Comparison of ENCODE assay signal across 17 cellular contexts in genomic region chr17:44260296-44260695, GRCh38. TPM values are rescaled to one million over a fixed set of nuclear protein-coding genes. Genes with fewer than 3 reads are reported as not detected.
A peak's percentile ranks its signal among the peaks of the same experiment; 100 is the strongest.
DNase-seq lines count a peak whose midpoint lies in the region; ATAC-seq and TF ChIP-seq lines count a peak whose summit lies in the region.
"Had no signal": no experiment of that assay in that cellular context is flagged by ENCODE, and none has a peak within 500 bp of the region (broad histone marks: within the 10 kb centered on the region; RNA-seq: fewer than 3 reads in every experiment).

No MANE protein-coding gene starts in this region.

- H3K27me3 ChIP-seq in heart right ventricle (no peaks in the 10 kb centered on the region), H7 (ENCODE audit: control insufficient read depth, insufficient read depth, low read length) (no peaks in the 10 kb centered on the region), neuronal stem cell (ENCODE audit: control insufficient read depth in 3 of 3, insufficient read depth in 3 of 3, low read depth in 1 of 3, low read length in 3 of 3) (peaks cover 0 to 73% (median 3%) of the 10 kb centered on the region in 3 experiments), A673 (replicated peaks; ENCODE audit: insufficient read depth, low read depth, low read length, poor library complexity) (no peaks in the 10 kb centered on the region)
- H3K27me3 ChIP-seq: BE2C; BLaER1 treated with 17β-estradiol and CSF1 and Interleukin-3, amounts not matched to agents 10 nM and 100 nM had no signal

- no peak overlapping the region for H2BK15ac ChIP-seq in neuronal stem cell (ENCODE audit: low read length)

- no peak overlapping the region for H2AFZ ChIP-seq in neuronal stem cell (ENCODE audit: low read length)

- H3K79me1 ChIP-seq in neuronal stem cell (ENCODE audit: low read depth, low read length), result no peaks in the 10 kb centered on the region

- WGBS in heart right ventricle, 2 donors, result 96 to 98% methylated on average over 6 of the region's 6 CpGs
- no CpG with 5 or more reads among the region's 6 CpGs for WGBS in neuronal stem cell (ENCODE audit: extremely low coverage in 2 of 2, insufficient read length in 2 of 2, insufficient replicate concordance in 1 of 2), 2 donors

- ATAC-seq in Right ventricle myocardium inferior (no peak), heart right ventricle (no peak), GM21360 (IDR thresholded peaks at IDR 0.05; ENCODE audit: unreplicated experiment) (no peak)

- no peak overlapping the region for H3K9ac ChIP-seq in neuronal stem cell (ENCODE audit: low read depth, low read length, poor library complexity)
- H3K9ac ChIP-seq: BLaER1 treated with 17β-estradiol and CSF1 and Interleukin-3, amounts not matched to agents 10 nM and 100 nM had no signal

- CTCF ChIA-PET in A673 (lab: Charles Lee), result no interaction called here

- no peak overlapping the region for H4K8ac ChIP-seq in neuronal stem cell (ENCODE audit: low read depth, low read length)

- H3K4me3 ChIP-seq in heart right ventricle (no peak overlapping the region), H7 (ENCODE audit: insufficient read depth, low read depth, low read length) (no peak overlapping the region), neuronal stem cell (ENCODE audit: low read length in 2 of 2) (no peak overlapping the region), A673 (ENCODE audit: low read depth, low read length, poor library complexity, severe bottlenecking) (no peak overlapping the region)
- H3K4me3 ChIP-seq: BLaER1 treated with 17β-estradiol and CSF1 and Interleukin-3, amounts not matched to agents 10 nM and 100 nM had no signal

- no peak overlapping the region for H3K4ac ChIP-seq in neuronal stem cell (ENCODE audit: low read length)

- H3K4me2 ChIP-seq in neuronal stem cell (ENCODE audit: insufficient read depth, low read length, poor library complexity, severe bottlenecking), result no peak overlapping the region
- H3K4me2 ChIP-seq: BLaER1 treated with 17β-estradiol and CSF1 and Interleukin-3, amounts not matched to agents 10 nM and 100 nM had no signal

- no TSS peak for BruUV-seq in A673 (replicated peaks; lab: Mats Ljungman, UMichigan)

- H2BK120ac ChIP-seq in neuronal stem cell (ENCODE audit: low read depth, low read length), result no peak overlapping the region

- no peak overlapping the region for H3K27ac ChIP-seq in heart right ventricle
- H3K27ac ChIP-seq in neuronal stem cell (replicated peaks; ENCODE audit: low read length), result no peak overlapping the region
- H3K27ac ChIP-seq in A673 (ENCODE audit: low read depth, low read length, poor library complexity, severe bottlenecking), result no peak overlapping the region
- H3K27ac ChIP-seq: 22Rv1; BLaER1 treated with 17β-estradiol and CSF1 and Interleukin-3, amounts not matched to agents 10 nM and 100 nM had no signal

- POLR2A ChIA-PET in A673 (lab: Charles Lee; ENCODE audit: low non-redundant PET), result no interaction called here

- no peak for TF ChIP-seq CTCF in heart right ventricle (IDR thresholded peaks at IDR 0.05)
- TF ChIP-seq CTCF in A673 (conservative IDR thresholded peaks at IDR 0.05; ENCODE audit: low read depth, low read length), result no peak

- peak overlapping the region; percentile 25 for H3K14ac ChIP-seq in neuronal stem cell (ENCODE audit: low read length)

- no peak overlapping the region for H4K91ac ChIP-seq in neuronal stem cell (ENCODE audit: low read depth, low read length, poor library complexity)

- H2BK12ac ChIP-seq in neuronal stem cell (ENCODE audit: low read length), result no peak overlapping the region

- H3K18ac ChIP-seq in neuronal stem cell (ENCODE audit: low read length), result peak overlapping the region; percentile 13

- H3K4me1 ChIP-seq in heart right ventricle, result no peaks in the 10 kb centered on the region
- no peaks in the 10 kb centered on the region for H3K4me1 ChIP-seq in neuronal stem cell (ENCODE audit: control insufficient read depth in 2 of 2, insufficient read depth in 1 of 2, low read depth in 1 of 2, low read length in 2 of 2)
- H3K4me1 ChIP-seq in A673 (ENCODE audit: insufficient read depth, low read length, poor library complexity, severe bottlenecking), result no peaks in the 10 kb centered on the region
- H3K4me1 ChIP-seq: BE2C had no signal

- no peak overlapping the region for H2BK5ac ChIP-seq in neuronal stem cell (ENCODE audit: low read length)

- H3K23ac ChIP-seq in neuronal stem cell (ENCODE audit: low read depth, low read length, poor library complexity), result no peak overlapping the region

- intact Hi-C loops in Right ventricle myocardium inferior (cut with DNase I) (no loop called here), heart right ventricle (cut with DNase I) (no loop called here), A673 (cut with micrococcal nuclease; ENCODE audit: unreplicated experiment) (no loop called here)

- DNase-seq in Right ventricle myocardium inferior (ENCODE audit: missing footprints) (peak; percentile 56), heart right ventricle (no peak), H7 (peak; percentile 24), neuronal stem cell (ENCODE audit: low spot score) (no peak), A673 (ENCODE audit: low spot score) (no peak)
- DNase-seq: ACHN; AML-193; BE2C; CD4-positive, alpha-beta T cell; CD8-positive, alpha-beta memory T cell; DMS153; DND-41; GOT3; HCEC 1CT had no signal

- H3K9me3 ChIP-seq in heart right ventricle (no peaks in the 10 kb centered on the region), neuronal stem cell (replicated peaks in 1 of 2; ENCODE audit: control insufficient read depth in 2 of 2, insufficient read depth in 1 of 2, low read depth in 1 of 2, low read length in 2 of 2) (no peaks in the 10 kb centered on the region), A673 (ENCODE audit: low read depth, low read length, poor library complexity, severe bottlenecking) (no peaks in the 10 kb centered on the region)
- H3K9me3 ChIP-seq: BE2C; BLaER1 treated with 17β-estradiol and CSF1 and Interleukin-3, amounts not matched to agents 10 nM and 100 nM had no signal

- no peak overlapping the region for H2AK5ac ChIP-seq in neuronal stem cell (ENCODE audit: low read depth, low read length)

- H3K36me3 ChIP-seq in heart right ventricle, result no peaks in the 10 kb centered on the region
- H3K36me3 ChIP-seq in H7 (replicated peaks; ENCODE audit: control insufficient read depth, insufficient read depth, low read length), result no peaks in the 10 kb centered on the region
- no peaks in the 10 kb centered on the region for H3K36me3 ChIP-seq in neuronal stem cell (replicated peaks in 1 of 2; ENCODE audit: control insufficient read depth in 2 of 2, insufficient read depth in 2 of 2, low read length in 2 of 2)
- no peaks in the 10 kb centered on the region for H3K36me3 ChIP-seq in A673 (ENCODE audit: insufficient read depth, low read length, poor library complexity, severe bottlenecking)
- H3K36me3 ChIP-seq: BE2C; BLaER1 treated with 17β-estradiol and CSF1 and Interleukin-3, amounts not matched to agents 10 nM and 100 nM had no signal

RNA-seq across cellular contexts. Expression of gene SLC4A1, which starts 7.6 kb away (rescaled TPM):
- total RNA-seq in Right ventricle myocardium inferior (0.08 TPM), heart right ventricle (1 to 10 TPM in 2 of 10 donors, under 1 TPM in 8; 0.11 to 2.4 (median 0.53) TPM), A673 (2021) (not detected in 2 replicates)
- polyA plus RNA-seq in heart right ventricle, result under 1 TPM in 1 of 2 donors, not detected in 1; 0.06 TPM
- 0.07 TPM in 2 replicates for total RNA-seq in H7 (2014; rRNA removed; shearing (Covaris generic))
- 0.03 TPM for polyA plus RNA-seq in neuronal stem cell (2013, experiment 1 of 2)
- not detected for polyA plus RNA-seq in neuronal stem cell (2013, experiment 2 of 2)
- total RNA-seq: CD4-positive, alpha-beta T cell; CD8-positive, alpha-beta memory T cell had no signal
- polyA plus RNA-seq: CD8-positive, alpha-beta memory T cell had no signal

RNA-seq across cellular contexts. Expression of gene UBTF, which starts 40.8 kb away (rescaled TPM):
- total RNA-seq in Right ventricle myocardium inferior, result 57.5 TPM
- total RNA-seq in heart right ventricle, result 10 to 100 TPM; 35.9 to 56.3 (median 42.5) TPM
- polyA plus RNA-seq in heart right ventricle, result 10 to 100 TPM; 30.8 to 34.4 TPM
- 63.3 and 66.2 TPM in 2 replicates for total RNA-seq in H7 (2014; rRNA removed; shearing (Covaris generic))
- polyA plus RNA-seq in neuronal stem cell (2013, experiment 1 of 2), result 26.7 TPM
- polyA plus RNA-seq in neuronal stem cell (2013, experiment 2 of 2), result 27.4 TPM
- 101 and 114 TPM in 2 replicates for total RNA-seq in A673 (2021)

RNA-seq across cellular contexts. Expression of gene RUNDC3A, which starts 48.1 kb away (rescaled TPM):
- total RNA-seq in Right ventricle myocardium inferior (0.49 TPM), heart right ventricle (1 to 10 TPM in 4 of 10 donors, under 1 TPM in 5, not detected in 1; 0.15 to 1.9 (median 0.69) TPM), A673 (2021) (0.56 and 1.2 TPM in 2 replicates)
- polyA plus RNA-seq in heart right ventricle, result under 1 TPM in 1 of 2 donors, not detected in 1; 0.38 TPM
- total RNA-seq in H7 (2014; rRNA removed; shearing (Covaris generic)), result 5.1 and 5.7 TPM in 2 replicates
- polyA plus RNA-seq in neuronal stem cell (2013, experiment 1 of 2), result 0.25 TPM
- 0.19 TPM for polyA plus RNA-seq in neuronal stem cell (2013, experiment 2 of 2)
- total RNA-seq: CD4-positive, alpha-beta T cell; CD8-positive, alpha-beta memory T cell had no signal
- polyA plus RNA-seq: CD8-positive, alpha-beta memory T cell had no signal

Comparison
In these comparisons a context has a peak if more than half of its experiments do, and no peak if none do; other contexts are left out.
1. DNase-seq: peak in Right ventricle myocardium inferior (single experiment) and H7 (single experiment); none in heart right ventricle (0 of 2), neuronal stem cell (single experiment) and A673 (single experiment).